In the genomic region with DNA sequence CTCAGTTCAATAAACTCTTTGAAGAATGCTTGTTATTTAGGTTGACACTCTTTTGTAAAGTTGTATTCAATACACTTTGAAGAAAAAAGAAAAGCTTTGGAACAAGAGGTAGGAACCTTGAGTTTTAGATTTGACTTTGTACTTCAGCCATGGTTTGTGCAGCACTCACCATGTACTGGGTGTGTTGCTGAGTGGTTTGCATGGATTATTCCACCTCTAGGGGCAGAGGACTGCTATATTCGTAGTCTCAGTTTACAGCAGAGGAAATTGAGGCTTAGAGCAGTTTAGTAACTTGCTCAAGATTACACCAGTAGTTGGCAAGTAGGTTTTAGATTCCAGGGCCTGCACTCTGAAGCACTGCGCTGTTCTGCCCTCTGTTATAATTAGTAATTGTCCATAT, we compare ENCODE assay signal across 16 cellular contexts.
A peak's percentile ranks its signal among the peaks of the same experiment; 100 is the strongest.
DNase-seq lines count a peak whose midpoint lies in the region; ATAC-seq and TF ChIP-seq lines count a peak whose summit lies in the region.
"Had no signal": no experiment of that assay in that cellular context is flagged by ENCODE, and none has a peak within 500 bp of the region (broad histone marks: within the 10 kb centered on the region; RNA-seq: fewer than 3 reads in every experiment).

No MANE protein-coding gene starts in this region.

- H2BK20ac ChIP-seq in IMR-90 (ENCODE audit: low read depth, low read length), result no peak overlapping the region

- no peaks in the 10 kb centered on the region for H3K27me3 Mint-ChIP-seq in activated T-helper 17 cell treated with anti-CD3 and anti-CD28 coated beads, Interleukin-2, amount 50 U/mL, for 72 hours
- H3K27me3 Mint-ChIP-seq: B cell had no signal

- no peaks in the 10 kb centered on the region for H3K9me3 Mint-ChIP-seq in activated T-helper 17 cell treated with anti-CD3 and anti-CD28 coated beads, Interleukin-2, amount 50 U/mL, for 72 hours

- no peak overlapping the region for H2BK5ac ChIP-seq in IMR-90 (ENCODE audit: low read depth, low read length, poor library complexity, severe bottlenecking)

- no peaks in the 10 kb centered on the region for H3K4me1 ChIP-seq in A673 (ENCODE audit: insufficient read depth, low read length, poor library complexity, severe bottlenecking)
- H3K4me1 ChIP-seq in IMR-90 (ENCODE audit: control insufficient read depth, insufficient read depth, low read length), result no peaks in the 10 kb centered on the region
- H3K4me1 ChIP-seq in adipocyte (ENCODE audit: control insufficient read depth, insufficient read depth, low read length), result peaks cover 4% of the 10 kb centered on the region
- no peaks in the 10 kb centered on the region for H3K4me1 ChIP-seq in SJCRH30
- H3K4me1 ChIP-seq: vagina had no signal

- H2AK9ac ChIP-seq in IMR-90 (replicated peaks; ENCODE audit: low read depth, low read length, poor library complexity), result no peak overlapping the region

- H4K5ac ChIP-seq in IMR-90 (ENCODE audit: low read depth, low read length), result no peak overlapping the region

- peaks cover 29 to 37% of the 10 kb centered on the region in 2 experiments for H3K79me1 ChIP-seq in IMR-90 (ENCODE audit: low read depth in 1 of 2, low read length in 2 of 2)

- H3K4me3 Mint-ChIP-seq in activated T-helper 17 cell treated with anti-CD3 and anti-CD28 coated beads, Interleukin-2, amount 50 U/mL, for 72 hours, result no peak overlapping the region
- H3K4me3 Mint-ChIP-seq: activated T-helper 1 cell treated with anti-CD3 and anti-CD28 coated beads, Interleukin-12 subunit alpha, Interleukin-12 subunit beta, Interleukin-2, Interleukin-4 antibody, amounts not matched to agents 30 ng/mL and 10 ng/mL and 1 ng/mL, durations not matched to agents 14 hours and 24 hours and 36 hours; B cell; nephron had no signal

- no CpG with 5 or more reads among the region's 2 CpGs for WGBS in IMR-90 (ENCODE audit: extremely low coverage in 2 of 2, insufficient read length in 1 of 2), 2 experiments

- in situ Hi-C loops in IMR-90 (cut with MboI; ENCODE audit: low sequenced_read_pairs), result no loop called here

- TF ChIP-seq CTCF in A673 (conservative IDR thresholded peaks at IDR 0.05; ENCODE audit: low read depth, low read length) (peak; percentile 31), IMR-90 (conservative IDR thresholded peaks at IDR 0.05; ENCODE audit: low read depth, low read length) (no peak), kidney epithelial cell (IDR thresholded peaks at IDR 0.05; ENCODE audit: insufficient read depth, low read length, poor library complexity, severe bottlenecking) (peak; percentile 31)

- H3K27me3 ChIP-seq in A673 (replicated peaks; ENCODE audit: insufficient read depth, low read depth, low read length, poor library complexity), result no peaks in the 10 kb centered on the region
- H3K27me3 ChIP-seq in IMR-90 (ENCODE audit: control insufficient read depth, insufficient read depth, low read length), result no peaks in the 10 kb centered on the region
- H3K27me3 ChIP-seq in adipocyte (replicated peaks; ENCODE audit: control insufficient read depth, insufficient read depth, low read length), result no peaks in the 10 kb centered on the region
- no peaks in the 10 kb centered on the region for H3K27me3 ChIP-seq in kidney epithelial cell (ENCODE audit: control insufficient read depth, insufficient read depth, low read length)
- H3K27me3 ChIP-seq in SJCRH30, result no peaks in the 10 kb centered on the region
- H3K27me3 ChIP-seq: MG63, spleen, vagina had no signal

- intact Hi-C loops in A673 (cut with micrococcal nuclease; ENCODE audit: unreplicated experiment), result no loop called here
- intact Hi-C loops in IMR-90 (cut with micrococcal nuclease), result no loop called here

- BruUV-seq in A673 (replicated peaks; lab: Mats Ljungman, UMichigan), result no TSS peak
- BruUV-seq in IMR-90 (replicated peaks; lab: Mats Ljungman, UMichigan), result no TSS peak

- dilution Hi-C loops in IMR-90 (cut with HindIII; ENCODE audit: low sequenced_read_pairs, unreplicated experiment), result no loop called here

- H3K36me3 ChIP-seq in A673 (ENCODE audit: insufficient read depth, low read length, poor library complexity, severe bottlenecking), result no peaks in the 10 kb centered on the region
- H3K36me3 ChIP-seq in IMR-90 (ENCODE audit: control insufficient read depth, insufficient read depth, low read length), result no peaks in the 10 kb centered on the region
- H3K36me3 ChIP-seq in adipocyte (ENCODE audit: control insufficient read depth, insufficient read depth, low read length, severe bottlenecking), result no peaks in the 10 kb centered on the region
- no peaks in the 10 kb centered on the region for H3K36me3 ChIP-seq in kidney epithelial cell (ENCODE audit: control insufficient read depth, insufficient read depth, low read length)
- H3K36me3 ChIP-seq in SJCRH30, result no peaks in the 10 kb centered on the region; the same call in 1 of the 2 replicates
- H3K36me3 ChIP-seq: MG63, vagina had no signal

- H2AK5ac ChIP-seq in IMR-90 (ENCODE audit: low read depth, low read length), result no peak overlapping the region

- no peak overlapping the region for H2BK120ac ChIP-seq in IMR-90 (ENCODE audit: low read depth, low read length)

- H3K4me1 Mint-ChIP-seq in activated T-helper 17 cell treated with anti-CD3 and anti-CD28 coated beads, Interleukin-2, amount 50 U/mL, for 72 hours, result peaks cover 18% of the 10 kb centered on the region
- H3K4me1 Mint-ChIP-seq: nephron had no signal

- peaks cover 10% of the 10 kb centered on the region for H3K36me3 Mint-ChIP-seq in activated T-helper 17 cell treated with anti-CD3 and anti-CD28 coated beads, Interleukin-2, amount 50 U/mL, for 72 hours (ENCODE audit: low read depth)

- H3K18ac ChIP-seq in IMR-90 (ENCODE audit: low read depth, low read length), result no peak overlapping the region

- H3K56ac ChIP-seq in IMR-90 (ENCODE audit: extremely low read depth, insufficient read depth, low read length), result no peak overlapping the region

- H3K4me3 ChIP-seq in A673 (ENCODE audit: low read depth, low read length, poor library complexity, severe bottlenecking) (no peak overlapping the region), IMR-90 (ENCODE audit: insufficient read depth, low read depth, low read length) (no peak overlapping the region), adipocyte (ENCODE audit: low read length) (no peak overlapping the region), kidney epithelial cell (ENCODE audit: low read depth, low read length) (no peak overlapping the region), SJCRH30 (no peak overlapping the region)
- H3K4me3 ChIP-seq: MG63, spleen, vagina had no signal

- H4K8ac ChIP-seq in IMR-90 (ENCODE audit: low read depth in 2 of 2, low read length in 2 of 2), result no peak overlapping the region

- H2AFZ ChIP-seq in IMR-90 (replicated peaks; ENCODE audit: low read length, poor library complexity), result no peak overlapping the region

- TF ChIP-seq POLR2A in IMR-90 (IDR thresholded peaks at IDR 0.05; ENCODE audit: low read depth, low read length), result no peak

- H3K9me1 ChIP-seq in IMR-90 (ENCODE audit: insufficient read depth, low read length), result peaks cover 11% of the 10 kb centered on the region; the same call in 1 of the 2 replicates

- POLR2A ChIA-PET in A673 (lab: Charles Lee; ENCODE audit: low non-redundant PET), result no interaction called here
- POLR2A ChIA-PET in IMR-90 (lab: Charles Lee; ENCODE audit: unreplicated experiment), result no interaction called here

- CTCF ChIA-PET in A673 (lab: Charles Lee) (no interaction called here), IMR-90 (lab: Yijun Ruan, JAX) (interaction anchor here (0.6 kb wide), 1 partner anchor 13 kb away, joined by 3 read pairs; no protein-coding TSS in a partner anchor)

- H4K91ac ChIP-seq in IMR-90 (ENCODE audit: insufficient read depth, low read depth, low read length), result no peak overlapping the region

- H3K4me2 ChIP-seq in IMR-90 (ENCODE audit: low read depth, low read length), result no peak overlapping the region

- H3K9ac ChIP-seq in IMR-90 (ENCODE audit: low read depth, low read length) (no peak overlapping the region), adipocyte (ENCODE audit: low read length) (no peak overlapping the region)

- TF ChIP-seq RAD21 in IMR-90 (IDR thresholded peaks at IDR 0.05; ENCODE audit: low read length), result no peak

- H4K20me1 ChIP-seq in IMR-90 (ENCODE audit: insufficient read depth, low read length), result peaks cover 24% of the 10 kb centered on the region

- H3K23ac ChIP-seq in IMR-90 (ENCODE audit: low read depth, low read length), result no peak overlapping the region

- DNase-seq in A673 (ENCODE audit: low spot score) (peak; percentile 6), IMR-90 (no peak), adipocyte (ENCODE audit: low read depth) (peak; percentile 9), kidney epithelial cell (ENCODE audit: low read depth) (no peak), SJCRH30 (no peak), SIG-M5 (lab: John Stamatoyannopoulos, UW) (no peak), NCI-H2171 (lab: John Stamatoyannopoulos, UW) (no peak)
- DNase-seq: activated CD4-positive, CD25-positive, alpha-beta regulatory T cell treated with anti-CD3 and anti-CD28 coated beads, Interleukin-2, amount 50 U/mL, for 72 hours; MG63; NCI-H446 treated with DMSO at 0.1 percent for 48 hours; spleen had no signal

- peak; percentile 44; the same call in 1 of the 2 replicates for ATAC-seq in IMR-90 (ENCODE audit: low read depth)
- no peak for ATAC-seq in activated T-helper 17 cell treated with anti-CD3 and anti-CD28 coated beads, Interleukin-2, amount 50 U/mL, for 72 hours (replicated peaks)

- no peak overlapping the region for H3K4ac ChIP-seq in IMR-90 (ENCODE audit: low read depth, low read length)

- no peak overlapping the region for H3K27ac Mint-ChIP-seq in activated T-helper 17 cell treated with anti-CD3 and anti-CD28 coated beads, Interleukin-2, amount 50 U/mL, for 72 hours
- H3K27ac Mint-ChIP-seq: activated T-helper 1 cell treated with anti-CD3 and anti-CD28 coated beads, Interleukin-12 subunit alpha, Interleukin-12 subunit beta, Interleukin-2, Interleukin-4 antibody, amounts not matched to agents 30 ng/mL and 10 ng/mL and 1 ng/mL, durations not matched to agents 14 hours and 24 hours and 36 hours; B cell; nephron had no signal

- no peak overlapping the region for H3K27ac ChIP-seq in A673 (ENCODE audit: low read depth, low read length, poor library complexity, severe bottlenecking)
- no peak overlapping the region for H3K27ac ChIP-seq in IMR-90 (ENCODE audit: insufficient read depth, low read length)
- H3K27ac ChIP-seq in SJCRH30, result no peak overlapping the region
- H3K27ac ChIP-seq: spleen, vagina had no signal

- H2BK15ac ChIP-seq in IMR-90 (ENCODE audit: low read depth, low read length), result no peak overlapping the region

- H3K9me3 ChIP-seq in A673 (ENCODE audit: low read depth, low read length, poor library complexity, severe bottlenecking) (no peaks in the 10 kb centered on the region), IMR-90 (ENCODE audit: control insufficient read depth, insufficient read depth, low read length) (no peaks in the 10 kb centered on the region), adipocyte (ENCODE audit: control insufficient read depth, low read length) (no peaks in the 10 kb centered on the region), SJCRH30 (replicated peaks) (no peaks in the 10 kb centered on the region)
- H3K9me3 ChIP-seq: MG63, vagina had no signal

- H3K14ac ChIP-seq in IMR-90 (replicated peaks; ENCODE audit: low read depth, low read length), result no peak overlapping the region

TF ChIP-seq in IMR-90, 13 proteins besides CTCF, POLR2A, EP300 and RAD21 (continues in another document):
- TF ChIP-seq FOS (IDR thresholded peaks at IDR 0.05; ENCODE audit: low read depth, low read length), result no peak
- TF ChIP-seq SMC3 (IDR thresholded peaks at IDR 0.05; ENCODE audit: low read depth, low read length), result no peak

Comparison
In these comparisons a context has a peak if more than half of its experiments do, and no peak if none do; other contexts are left out.
1. DNase-seq: peak in A673 (single experiment) and adipocyte (single experiment); none in IMR-90 (single experiment), kidney epithelial cell (single experiment), SJCRH30 (0 of 2), SIG-M5 (single experiment) and NCI-H2171 (single experiment).